ENCODE assay signal across 15 cellular contexts in the genomic region with DNA sequence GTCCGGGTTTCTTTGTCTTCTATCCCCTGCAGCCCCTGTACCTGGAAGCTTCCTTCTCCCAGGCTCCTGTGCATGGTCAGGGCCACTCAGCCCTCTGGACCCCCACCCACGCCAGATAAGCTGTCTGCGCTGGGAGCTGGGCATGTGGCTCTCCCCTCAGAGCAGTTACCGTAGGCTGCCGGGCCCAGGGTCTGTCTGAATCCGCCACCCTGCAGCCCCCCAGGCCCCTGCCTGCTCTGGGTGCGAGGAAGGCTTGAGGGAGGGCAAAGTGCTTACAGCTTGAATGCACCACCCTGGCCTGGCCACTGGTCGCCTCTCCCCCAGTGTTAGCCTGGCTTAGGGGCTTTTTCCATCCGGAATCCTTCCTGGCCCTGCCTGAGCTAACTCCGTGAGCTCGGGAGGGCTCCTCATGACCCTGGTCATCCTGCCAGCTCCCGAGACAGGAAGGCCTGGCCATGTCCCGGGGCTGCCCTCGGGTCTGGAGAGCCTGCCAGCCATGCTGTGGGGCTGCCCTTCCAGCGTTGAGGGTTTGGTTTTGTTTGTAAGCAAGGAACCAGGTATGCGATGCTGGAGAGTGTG. TPM values are rescaled to one million over a fixed set of nuclear protein-coding genes. Genes with fewer than 3 reads are reported as not detected.
A peak's percentile ranks its signal among the peaks of the same experiment; 100 is the strongest.
DNase-seq lines count a peak whose midpoint lies in the region; ATAC-seq and TF ChIP-seq lines count a peak whose summit lies in the region.
"Had no signal": no experiment of that assay in that cellular context is flagged by ENCODE, and none has a peak within 500 bp of the region (broad histone marks: within the 10 kb centered on the region; RNA-seq: fewer than 3 reads in every experiment).

No MANE protein-coding gene starts in this region.

- peaks cover 0 to 16% (median 9%) of the 10 kb centered on the region in 11 experiments; a peak in 14 of 22 replicates for H3K36me3 ChIP-seq in BLaER1 treated with 17β-estradiol and CSF1 and Interleukin-3, amounts not matched to agents 10 nM and 100 nM
- H3K36me3 ChIP-seq in CD8-positive, alpha-beta T cell (ENCODE audit: insufficient read depth, low read length) = peaks cover 5% of the 10 kb centered on the region
- H3K36me3 ChIP-seq in transverse colon (no peaks in the 10 kb centered on the region), hepatocyte (replicated peaks; ENCODE audit: insufficient read depth, low read depth) (no peaks in the 10 kb centered on the region)

- H3K4me2 ChIP-seq in BLaER1 treated with 17β-estradiol and CSF1 and Interleukin-3, amounts not matched to agents 10 nM and 100 nM = peak overlapping the region; percentile 65 to 96 (median 78); a peak in 21 of 22 replicates
- H3K4me2 ChIP-seq in hepatocyte = no peak overlapping the region

- no peak for DNase-seq in CD8-positive, alpha-beta T cell
- peak; percentile 62 for DNase-seq in foreskin melanocyte
- DNase-seq in stimulated activated effector memory CD8-positive, alpha-beta T cell treated with anti-CD3 and anti-CD28 coated beads, Interleukin-12 subunit alpha, Interleukin-12 subunit beta, amount 100 ng/mL, for 72 hours (ENCODE audit: low spot score in 2 of 2) = no peak
- no peak for DNase-seq in RKO (ENCODE audit: low spot score)
- DNase-seq in transverse colon = no peak
- DNase-seq in hepatocyte (ENCODE audit: low spot score) = no peak
- DNase-seq: BE2C, Caco-2, HCEC 1CT, NCI-H1417 treated with DMSO at 0.1 percent for 48 hours, NCI-H2029, NCI-H2171 treated with DMSO at 0.1 percent for 48 hours, NCI-H82 had no signal

- peaks cover 84 to 97% (median 94%) of the 10 kb centered on the region in 10 experiments for H3K4me1 ChIP-seq in BLaER1 treated with 17β-estradiol and CSF1 and Interleukin-3, amounts not matched to agents 10 nM and 100 nM
- H3K4me1 ChIP-seq in CD8-positive, alpha-beta T cell (ENCODE audit: insufficient read depth, low read length) = peaks cover 26% of the 10 kb centered on the region
- peaks cover 9 to 36% (median 23%) of the 10 kb centered on the region in 4 donors for H3K4me1 ChIP-seq in transverse colon
- peaks cover 14% of the 10 kb centered on the region for H3K4me1 ChIP-seq in hepatocyte (ENCODE audit: insufficient read depth)

- in situ Hi-C loops in transverse colon (cut with MboI; ENCODE audit: low pct_ligation_motif_present in 1 of 4, low pct_unique_long_range_greater_than_20kb in 1 of 4, low sequenced_read_pairs in 3 of 4) = no loop called here

- peak overlapping the region; percentile 57 for H3K27ac Mint-ChIP-seq in CD8-positive, alpha-beta T cell
- peak overlapping the region; percentile 80 for H3K27ac Mint-ChIP-seq in stimulated activated effector memory CD8-positive, alpha-beta T cell treated with anti-CD3 and anti-CD28 coated beads, Interleukin-12 subunit alpha, Interleukin-12 subunit beta, amount 100 ng/mL, for 72 hours

- intact Hi-C loops in CD8-positive, alpha-beta T cell (cut with DNase I, micrococcal nuclease) = no loop called here
- intact Hi-C loops in transverse colon (cut with DNase I; ENCODE audit: low total_unique reads) = no loop called here

- no peak overlapping the region for H3K4me3 Mint-ChIP-seq in CD8-positive, alpha-beta T cell
- H3K4me3 Mint-ChIP-seq in stimulated activated effector memory CD8-positive, alpha-beta T cell treated with anti-CD3 and anti-CD28 coated beads, Interleukin-12 subunit alpha, Interleukin-12 subunit beta, amount 100 ng/mL, for 72 hours = no peak overlapping the region

- H4K20me1 ChIP-seq in BLaER1 treated with 17β-estradiol and CSF1 and Interleukin-3, amounts not matched to agents 10 nM and 100 nM = peaks cover 43 to 77% (median 55%) of the 10 kb centered on the region in 11 experiments; a peak in 21 of 22 replicates
- H4K20me1 ChIP-seq in hepatocyte (ENCODE audit: insufficient read depth, poor library complexity, severe bottlenecking) = no peaks in the 10 kb centered on the region

- H3K27me3 Mint-ChIP-seq in CD8-positive, alpha-beta T cell (ENCODE audit: low read depth) = no peaks in the 10 kb centered on the region

- peaks cover 52% of the 10 kb centered on the region for H3K4me1 Mint-ChIP-seq in CD8-positive, alpha-beta T cell (ENCODE audit: low read depth)
- H3K4me1 Mint-ChIP-seq in stimulated activated effector memory CD8-positive, alpha-beta T cell treated with anti-CD3 and anti-CD28 coated beads, Interleukin-12 subunit alpha, Interleukin-12 subunit beta, amount 100 ng/mL, for 72 hours = peaks cover 48% of the 10 kb centered on the region

- TF ChIP-seq POLR2A in transverse colon (IDR thresholded peaks at IDR 0.05) = no peak

- CTCF ChIA-PET in CD8-positive, alpha-beta T cell (lab: Charles Lee) = no interaction called here

- no peak for TF ChIP-seq CTCF in CD8-positive, alpha-beta T cell (IDR thresholded peaks at IDR 0.05)
- TF ChIP-seq CTCF in transverse colon (IDR thresholded peaks at IDR 0.05) (no peak), hepatocyte (IDR thresholded peaks at IDR 0.05; ENCODE audit: poor library complexity) (no peak)

- H3K9me3 Mint-ChIP-seq in CD8-positive, alpha-beta T cell = no peaks in the 10 kb centered on the region
- H3K9me3 Mint-ChIP-seq in stimulated activated effector memory CD8-positive, alpha-beta T cell treated with anti-CD3 and anti-CD28 coated beads, Interleukin-12 subunit alpha, Interleukin-12 subunit beta, amount 100 ng/mL, for 72 hours = no peaks in the 10 kb centered on the region

- no peak for TF ChIP-seq EP300 in transverse colon (IDR thresholded peaks at IDR 0.05; ENCODE audit: low read depth)

- 80 to 87% methylated on average over 2 to 16 of the region's 16 CpGs for WGBS in transverse colon (ENCODE audit: low coverage in 1 of 2), 2 donors
- 90% methylated on average over 16 of the region's 16 CpGs for WGBS in hepatocyte (ENCODE audit: low lambda C conversion rate, missing lambda C conversion rate)

- H3K4me3 ChIP-seq in BLaER1 treated with 17β-estradiol and CSF1 and Interleukin-3, amounts not matched to agents 10 nM and 100 nM = no peak overlapping the region
- H3K4me3 ChIP-seq in CD8-positive, alpha-beta T cell (ENCODE audit: low read depth, low read length) = no peak overlapping the region
- H3K4me3 ChIP-seq in transverse colon (no peak overlapping the region), hepatocyte (no peak overlapping the region)

- H3K9me3 ChIP-seq in BLaER1 treated with 17β-estradiol and CSF1 and Interleukin-3, amounts not matched to agents 10 nM and 100 nM (replicated peaks in 1 of 11) = peaks cover 0 to 7% (median 0%) of the 10 kb centered on the region in 11 experiments; a peak in 3 of 22 replicates
- no peaks in the 10 kb centered on the region for H3K9me3 ChIP-seq in CD8-positive, alpha-beta T cell (ENCODE audit: low read length)
- H3K9me3 ChIP-seq in transverse colon (no peaks in the 10 kb centered on the region), hepatocyte (ENCODE audit: low read depth) (no peaks in the 10 kb centered on the region)
- H3K9me3 ChIP-seq: BE2C, Caco-2 had no signal

- H3K27ac ChIP-seq in BLaER1 treated with 17β-estradiol and CSF1 and Interleukin-3, amounts not matched to agents 10 nM and 100 nM = peak overlapping the region in 7 of 11 experiments; percentile 8 to 73 (median 36); a peak in 9 of 22 replicates
- H3K27ac ChIP-seq in CD8-positive, alpha-beta T cell (ENCODE audit: low read depth, low read length) = no peak overlapping the region
- no peak overlapping the region for H3K27ac ChIP-seq in transverse colon
- no peak overlapping the region for H3K27ac ChIP-seq in hepatocyte

- H3K27me3 ChIP-seq in BLaER1 treated with 17β-estradiol and CSF1 and Interleukin-3, amounts not matched to agents 10 nM and 100 nM = no peaks in the 10 kb centered on the region
- H3K27me3 ChIP-seq in CD8-positive, alpha-beta T cell (ENCODE audit: insufficient read depth, low read length) = no peaks in the 10 kb centered on the region
- H3K27me3 ChIP-seq in transverse colon = no peaks in the 10 kb centered on the region
- no peaks in the 10 kb centered on the region for H3K27me3 ChIP-seq in hepatocyte
- H3K27me3 ChIP-seq: BE2C had no signal

- peaks cover 32% of the 10 kb centered on the region for H3K36me3 Mint-ChIP-seq in CD8-positive, alpha-beta T cell
- peaks cover 50% of the 10 kb centered on the region for H3K36me3 Mint-ChIP-seq in stimulated activated effector memory CD8-positive, alpha-beta T cell treated with anti-CD3 and anti-CD28 coated beads, Interleukin-12 subunit alpha, Interleukin-12 subunit beta, amount 100 ng/mL, for 72 hours

- POLR2A ChIA-PET in CD8-positive, alpha-beta T cell (lab: Charles Lee) = interaction anchor here (1.3 to 2.5 kb wide), 2 partner anchors 9 to 11 kb away, joined by 3 to 8 read pairs; no protein-coding TSS in a partner anchor

- no peak overlapping the region for H2AFZ ChIP-seq in hepatocyte

- peak overlapping the region in 2 of 11 experiments; percentile 13 to 59; a peak in 5 of 22 replicates for H3K9ac ChIP-seq in BLaER1 treated with 17β-estradiol and CSF1 and Interleukin-3, amounts not matched to agents 10 nM and 100 nM

- no peak for ATAC-seq in CD8-positive, alpha-beta T cell
- no peak for ATAC-seq in stimulated activated effector memory CD8-positive, alpha-beta T cell treated with anti-CD3 and anti-CD28 coated beads, Interleukin-12 subunit alpha, Interleukin-12 subunit beta, amount 100 ng/mL, for 72 hours
- ATAC-seq in HG03196 (IDR thresholded peaks at IDR 0.05; ENCODE audit: unreplicated experiment) = no peak

- H3K9me2 ChIP-seq in hepatocyte (replicated peaks; ENCODE audit: insufficient read depth) = no peaks in the 10 kb centered on the region

- peaks cover 7% of the 10 kb centered on the region for H3K79me2 ChIP-seq in hepatocyte

RNA-seq across cellular contexts. Expression of gene ODC1, which starts 50.7 kb away (rescaled TPM):
- 100 to 1,000 TPM; 157 to 162 TPM for total RNA-seq in CD8-positive, alpha-beta T cell
- 10 to 100 TPM; 36.2 to 75.2 (median 43.2) TPM for total RNA-seq in transverse colon
- 140 and 165 TPM in 2 replicates for total RNA-seq in hepatocyte
- 92.0 and 92.8 TPM in 2 replicates for polyA plus RNA-seq in hepatocyte

Comparison
In these comparisons a context has a peak if more than half of its experiments do, and no peak if none do; other contexts are left out.
1. H3K27ac ChIP-seq: peak in BLaER1 treated with 17β-estradiol and CSF1 and Interleukin-3, amounts not matched to agents 10 nM and 100 nM (7 of 11); none in CD8-positive, alpha-beta T cell (single experiment), transverse colon (0 of 4) and hepatocyte (single experiment).